35 cellular contexts compared by ENCODE assay signal in genomic region chr11:38795027-38795426, GRCh38.
"Had no signal": no experiment of that assay in that cellular context is flagged by ENCODE, and none has a peak within 500 bp of the region (broad histone marks: within the 10 kb centered on the region; RNA-seq: fewer than 3 reads in every experiment).

No MANE protein-coding gene starts in this region.

- H3K27me3 ChIP-seq: MG63 had no signal

- H3K9me3 ChIP-seq: MG63 had no signal

- H3K9ac ChIP-seq: KMS-11 had no signal

- H3K4me2 ChIP-seq: KMS-11 had no signal

- H3K27ac ChIP-seq: KMS-11 had no signal

- H3K36me3 ChIP-seq: MG63 had no signal

- H3K4me3 ChIP-seq: MG63 had no signal

- DNase-seq: Karpas-422, Kasumi-1, KG1, MG63, MM.1S, MV-4-11, NCI-H1048, NCI-H1092, NCI-H1092 treated with DMSO at 0.1 percent for 48 hours, NCI-H1105, NCI-H1105 treated with DMSO at 0.1 percent for 48 hours, NCI-H1417, NCI-H1417 treated with DMSO at 0.1 percent for 48 hours, NCI-H1436, NCI-H1436 treated with DMSO at 0.1 percent for 48 hours, NCI-H146, NCI-H1694, NCI-H1694 treated with DMSO at 0.1 percent for 48 hours, NCI-H187, NCI-H187 treated with DMSO at 0.1 percent for 48 hours, NCI-H1930, NCI-H2029, NCI-H2029 treated with DMSO at 0.1 percent for 48 hours, NCI-H2081, NCI-H2081 treated with DMSO at 0.1 percent for 48 hours, NCI-H2107, NCI-H2171, NCI-H2171 treated with DMSO at 0.1 percent for 48 hours, NCI-H2227 treated with DMSO at 0.1 percent for 48 hours, NCI-H226, NCI-H345, NCI-H446, NCI-H446 treated with DMSO at 0.1 percent for 48 hours, NCI-H510A had no signal
